Comparison of ENCODE assay signal across 8 cellular contexts in the genomic region with DNA sequence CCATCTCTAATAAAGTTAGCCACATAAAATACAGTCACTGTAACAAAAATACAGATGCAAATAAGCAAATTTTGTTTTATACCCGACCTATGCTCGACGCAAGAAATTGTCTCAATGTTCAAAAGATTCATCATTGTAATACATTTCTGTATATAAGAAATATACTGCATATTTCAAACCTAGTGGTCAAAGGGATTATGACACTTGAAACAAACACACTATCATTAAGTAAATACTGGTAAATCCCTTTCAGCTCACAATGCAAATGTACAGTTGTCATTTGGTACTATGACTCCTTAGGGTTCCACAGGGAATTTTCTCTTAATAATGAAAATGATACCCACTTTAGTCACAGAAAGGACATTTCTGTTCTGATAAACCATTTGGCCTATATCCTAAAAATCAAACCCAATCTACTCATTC. TPM values are rescaled to one million over a fixed set of nuclear protein-coding genes. Genes with fewer than 3 reads are reported as not detected.
A peak's percentile ranks its signal among the peaks of the same experiment; 100 is the strongest.
DNase-seq lines count a peak whose midpoint lies in the region; ATAC-seq and TF ChIP-seq lines count a peak whose summit lies in the region.

No MANE protein-coding gene starts in this region.

- H3K36me3 Mint-ChIP-seq in activated naive CD4-positive, alpha-beta T cell treated with anti-CD3 and anti-CD28 coated beads for 36 hours (ENCODE audit: low read depth), result peaks cover 15% of the 10 kb centered on the region
- H3K36me3 Mint-ChIP-seq in nephron (ENCODE audit: low read depth), result no peaks in the 10 kb centered on the region

- H3K4me1 Mint-ChIP-seq in activated naive CD4-positive, alpha-beta T cell treated with anti-CD3 and anti-CD28 coated beads for 36 hours (ENCODE audit: low read depth), result peaks cover 56% of the 10 kb centered on the region
- H3K4me1 Mint-ChIP-seq in nephron, result peaks cover 29% of the 10 kb centered on the region

- H3K4me3 Mint-ChIP-seq in activated naive CD4-positive, alpha-beta T cell treated with anti-CD3 and anti-CD28 coated beads for 36 hours, result peak overlapping the region; percentile 99
- H3K4me3 Mint-ChIP-seq in nephron, result peak overlapping the region; percentile 98 to 100 (median 99)

- no peak for DNase-seq in activated naive CD4-positive, alpha-beta T cell treated with anti-CD3 and anti-CD28 coated beads for 36 hours
- DNase-seq in activated naive CD4-positive, alpha-beta T cell treated with anti-CD3 and anti-CD28 coated beads, Interleukin-2, amount 50 U/mL, for 16 hours, result no peak
- peak; percentile 5 for DNase-seq in NCI-H345 treated with DMSO at 0.1 percent for 48 hours (lab: John Stamatoyannopoulos, UW; ENCODE audit: unreplicated experiment)
- peak; percentile 53 for DNase-seq in central memory CD4-positive, alpha-beta T cell
- DNase-seq in activated effector memory CD4-positive, alpha-beta T cell treated with Interleukin-2 at 50 U/mL for 16 hours, result no peak

- TF ChIP-seq CTCF in nephron (IDR thresholded peaks at IDR 0.05; ENCODE audit: unreplicated experiment in 3 of 3), result peak; percentile 31 to 52 (median 50)

- ATAC-seq in GM21423 (IDR thresholded peaks at IDR 0.05; ENCODE audit: unreplicated experiment) (no peak), HG03442 (IDR thresholded peaks at IDR 0.05; ENCODE audit: unreplicated experiment) (no peak)

- H3K27ac Mint-ChIP-seq in activated naive CD4-positive, alpha-beta T cell treated with anti-CD3 and anti-CD28 coated beads for 36 hours, result peak overlapping the region; percentile 99
- H3K27ac Mint-ChIP-seq in nephron, result peak overlapping the region in 2 of 3 experiments; percentile 10 to 97

- intact Hi-C loops in activated naive CD4-positive, alpha-beta T cell treated with anti-CD3 and anti-CD28 coated beads for 36 hours (cut with micrococcal nuclease), result loop anchor here (1.0 to 10.0 kb wide), 8 partner anchors 13 to 1458 kb away; a partner anchor contains a TSS

- CTCF ChIA-PET in activated naive CD4-positive, alpha-beta T cell treated with anti-CD3 and anti-CD28 coated beads for 36 hours (lab: Charles Lee), result interaction anchor here (1.2 to 1.5 kb wide), 5 partner anchors 8 to 88 kb away, joined by 3 to 7 read pairs (median 5); no protein-coding TSS in a partner anchor

- no peaks in the 10 kb centered on the region for H3K9me3 Mint-ChIP-seq in activated naive CD4-positive, alpha-beta T cell treated with anti-CD3 and anti-CD28 coated beads for 36 hours
- no peaks in the 10 kb centered on the region for H3K9me3 Mint-ChIP-seq in nephron

- no peaks in the 10 kb centered on the region for H3K27me3 Mint-ChIP-seq in activated naive CD4-positive, alpha-beta T cell treated with anti-CD3 and anti-CD28 coated beads for 36 hours (ENCODE audit: low read depth)
- H3K27me3 Mint-ChIP-seq in nephron (ENCODE audit: low read depth), result no peaks in the 10 kb centered on the region

RNA-seq across cellular contexts. Expression of a gene that starts 2.2 kb away (rescaled TPM):
- total RNA-seq in activated naive CD4-positive, alpha-beta T cell treated with anti-CD3 and anti-CD28 coated beads for 36 hours, result 10 to 100 TPM; 22.0 to 24.1 TPM

Comparison
In these comparisons a context has a peak if more than half of its experiments do, and no peak if none do; other contexts are left out.
1. DNase-seq: peak in NCI-H345 treated with DMSO at 0.1 percent for 48 hours (single experiment) and central memory CD4-positive, alpha-beta T cell (single experiment); none in activated naive CD4-positive, alpha-beta T cell treated with anti-CD3 and anti-CD28 coated beads for 36 hours (single experiment), activated naive CD4-positive, alpha-beta T cell treated with anti-CD3 and anti-CD28 coated beads, Interleukin-2, amount 50 U/mL, for 16 hours (single experiment) and activated effector memory CD4-positive, alpha-beta T cell treated with Interleukin-2 at 50 U/mL for 16 hours (single experiment).